In genomic region chr16:85822145-85822544, GRCh38 we compare ENCODE assay signal across 1 cellular context.
TF ChIP-seq lines count a peak whose summit lies in the region.

No MANE protein-coding gene starts in this region.

TF ChIP-seq in GM12878, 131 proteins besides CTCF, POLR2A, EP300 and RAD21 (continued from another document):
- peak; percentile 14; the same call in 1 of the 2 replicates for TF ChIP-seq PAX5 (IDR thresholded peaks at IDR 0.05; ENCODE audit: borderline replicate concordance, low read depth, low read length)
